ENCODE assay signal across 25 cellular contexts in the genomic region with DNA sequence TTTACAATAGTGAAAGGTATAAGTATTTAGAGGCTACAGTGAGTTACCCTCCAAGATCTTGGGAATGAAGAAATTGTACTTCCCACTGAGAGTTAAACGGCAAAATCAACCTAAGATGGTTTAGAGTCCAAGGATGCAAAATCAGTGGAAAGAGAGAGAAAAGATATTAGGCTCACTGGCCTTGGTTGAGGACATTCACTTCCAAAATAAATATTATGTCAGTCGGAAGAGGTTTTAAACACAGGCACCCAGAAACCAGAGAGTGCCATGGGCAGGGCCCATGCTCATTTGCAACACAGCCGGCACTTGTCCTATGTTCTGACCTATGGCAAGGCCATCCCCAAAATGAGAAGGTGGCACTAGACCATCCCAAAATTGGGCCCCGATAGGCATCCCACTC. TPM values are rescaled to one million over a fixed set of nuclear protein-coding genes. Genes with fewer than 3 reads are reported as not detected.
DNase-seq lines count a peak whose midpoint lies in the region; ATAC-seq and TF ChIP-seq lines count a peak whose summit lies in the region.
"Had no signal": no experiment of that assay in that cellular context is flagged by ENCODE, and none has a peak within 500 bp of the region (broad histone marks: within the 10 kb centered on the region; RNA-seq: fewer than 3 reads in every experiment).

No MANE protein-coding gene starts in this region.

- H3K36me3 ChIP-seq in right lobe of liver (no peaks in the 10 kb centered on the region), tibial artery (no peaks in the 10 kb centered on the region), ovary (no peaks in the 10 kb centered on the region)
- H3K36me3 ChIP-seq: BE2C; BLaER1 treated with 17β-estradiol and CSF1 and Interleukin-3, amounts not matched to agents 10 nM and 100 nM had no signal

- DNase-seq in islet precursor cell (peak; percentile 29), left lobe of liver (ENCODE audit: low spot score) (no peak), right lobe of liver (no peak), tibial artery (no peak), ovary (no peak), MV-4-11 (lab: John Stamatoyannopoulos, UW) (no peak)
- DNase-seq: 8988T; ACHN; AML-193; BE2C; CD4-positive, alpha-beta T cell; CD8-positive, alpha-beta memory T cell; DMS 273 treated with DMSO at 0.1 percent for 48 hours; DMS79; EL; GDM1; GM23248; H7; HCEC 1CT had no signal

- intact Hi-C loops in right lobe of liver (cut with DNase I): no loop called here
- intact Hi-C loops in tibial artery (cut with DNase I; ENCODE audit: low total_unique reads): no loop called here
- intact Hi-C loops in ovary (cut with DNase I): no loop called here

- ATAC-seq in left lobe of liver (peak; percentile 4), right lobe of liver (peak in 2 of 4 donors; percentile 2 to 6), HG02623 (IDR thresholded peaks at IDR 0.05; ENCODE audit: unreplicated experiment) (no peak)
- ATAC-seq: A549, GM12878 had no signal

- TF ChIP-seq CTCF in right lobe of liver (IDR thresholded peaks at IDR 0.05) (no peak), tibial artery (IDR thresholded peaks at IDR 0.05) (no peak), ovary (IDR thresholded peaks at IDR 0.05) (no peak)

- TF ChIP-seq EP300 in ovary (IDR thresholded peaks at IDR 0.05): no peak

- WGBS in right lobe of liver (ENCODE audit: insufficient coverage, low coverage, low lambda C conversion rate, missing lambda C conversion rate): 28% methylated on average over 3 of the region's 4 CpGs
- WGBS in ovary, 3 donors: 46 to 65% (median 57%) methylated on average over 4 of the region's 4 CpGs

- H3K27ac ChIP-seq in right lobe of liver: peak overlapping the region in 2 of 3 donors; percentile 28 to 49
- peak overlapping the region; percentile 5 to 54 for H3K27ac ChIP-seq in tibial artery
- no peak overlapping the region for H3K27ac ChIP-seq in ovary
- H3K27ac ChIP-seq: A549; BLaER1 treated with 17β-estradiol and CSF1 and Interleukin-3, amounts not matched to agents 10 nM and 100 nM; GM23248 had no signal

- no peak for TF ChIP-seq POLR2A in right lobe of liver (IDR thresholded peaks at IDR 0.05)
- no peak for TF ChIP-seq POLR2A in ovary (IDR thresholded peaks at IDR 0.05)

- H3K4me1 ChIP-seq in right lobe of liver: peaks cover 0 to 30% (median 6%) of the 10 kb centered on the region in 4 donors
- peaks cover 0 to 5% (median 2%) of the 10 kb centered on the region in 4 donors for H3K4me1 ChIP-seq in tibial artery
- H3K4me1 ChIP-seq in ovary (ENCODE audit: insufficient read depth): no peaks in the 10 kb centered on the region

- no peak overlapping the region for H3K4me3 ChIP-seq in right lobe of liver
- H3K4me3 ChIP-seq in tibial artery: no peak overlapping the region
- no peak overlapping the region for H3K4me3 ChIP-seq in ovary
- H3K4me3 ChIP-seq: A549; BLaER1 treated with 17β-estradiol and CSF1 and Interleukin-3, amounts not matched to agents 10 nM and 100 nM; GM12878; GM23248 had no signal

- H3K9me3 ChIP-seq in right lobe of liver (no peaks in the 10 kb centered on the region), tibial artery (no peaks in the 10 kb centered on the region), ovary (no peaks in the 10 kb centered on the region)
- H3K9me3 ChIP-seq: A549, BE2C had no signal

- no peaks in the 10 kb centered on the region for H3K27me3 ChIP-seq in right lobe of liver
- H3K27me3 ChIP-seq in tibial artery: no peaks in the 10 kb centered on the region
- no peaks in the 10 kb centered on the region for H3K27me3 ChIP-seq in ovary
- H3K27me3 ChIP-seq: BE2C had no signal

RNA-seq across cellular contexts. Expression of a gene that starts 3.9 kb away (rescaled TPM):
- 9.3 TPM for total RNA-seq in left lobe of liver
- 10 to 100 TPM in 1 of 6 experiments, 1 to 10 TPM in 5; 6.0 to 11.5 (median 8.6) TPM for total RNA-seq in right lobe of liver
- 10 to 100 TPM; 14.7 to 56.3 (median 32.7) TPM for total RNA-seq in ovary
- polyA plus RNA-seq in ovary: 10 to 100 TPM; 12.6 to 17.7 TPM

RNA-seq across cellular contexts. Expression of a gene that starts 18.5 kb away (rescaled TPM):
- total RNA-seq in left lobe of liver (not detected), right lobe of liver (not detected), ovary (not detected)
- polyA plus RNA-seq in ovary: not detected
- total RNA-seq: CD4-positive, alpha-beta T cell; CD8-positive, alpha-beta memory T cell; GM12878; GM23248; H1; H7 had no signal
- polyA plus RNA-seq: A549; CD14-positive monocyte; CD8-positive, alpha-beta memory T cell; GM23248; H1 had no signal

RNA-seq across cellular contexts. Expression of a gene that starts 44.7 kb away (rescaled TPM):
- 15.0 TPM for total RNA-seq in left lobe of liver
- 10 to 100 TPM; 11.5 to 17.1 (median 15.0) TPM for total RNA-seq in right lobe of liver
- total RNA-seq in ovary: 10 to 100 TPM; 25.4 to 54.2 (median 40.2) TPM
- 10 to 100 TPM; 21.1 to 24.1 TPM for polyA plus RNA-seq in ovary

Comparison
In these comparisons a context has a peak if more than half of its experiments do, and no peak if none do; other contexts are left out.
1. H3K27ac ChIP-seq: peak in right lobe of liver (2 of 3) and tibial artery (2 of 2); none in ovary (0 of 2).